In genomic region chr17:50920891-50921595, GRCh38 we compare ENCODE assay signal across 9 cellular contexts. TPM values are rescaled to one million over a fixed set of nuclear protein-coding genes. Genes with fewer than 3 reads are reported as not detected.
DNase-seq lines count a peak whose midpoint lies in the region; ATAC-seq and TF ChIP-seq lines count a peak whose summit lies in the region.
"Had no signal": no experiment of that assay in that cellular context is flagged by ENCODE, and none has a peak within 500 bp of the region (broad histone marks: within the 10 kb centered on the region; RNA-seq: fewer than 3 reads in every experiment).

No MANE protein-coding gene starts in this region.

- no peak overlapping the region for H2AFZ ChIP-seq in Karpas-422 (ENCODE audit: low read length)

- no peaks in the 10 kb centered on the region for H3K36me3 Mint-ChIP-seq in activated naive CD4-positive, alpha-beta T cell treated with anti-CD3 and anti-CD28 coated beads, Interleukin-2, amount 50 U/mL, for 24 hours
- no peaks in the 10 kb centered on the region for H3K36me3 Mint-ChIP-seq in activated naive CD4-positive, alpha-beta T cell treated with anti-CD3 and anti-CD28 coated beads for 36 hours (ENCODE audit: low read depth)
- H3K36me3 Mint-ChIP-seq in WTC11, result no peaks in the 10 kb centered on the region

- intact Hi-C loops in activated naive CD4-positive, alpha-beta T cell treated with anti-CD3 and anti-CD28 coated beads for 36 hours (cut with micrococcal nuclease), result no loop called here

- CTCF ChIA-PET in activated naive CD4-positive, alpha-beta T cell treated with anti-CD3 and anti-CD28 coated beads for 36 hours (lab: Charles Lee), result interaction anchor here (1.3 kb wide), 1 partner anchor 9 kb away, joined by 3 read pairs; no protein-coding TSS in a partner anchor
- CTCF ChIA-PET in WTC11 (lab: Charles Lee), result interaction anchor here (0.6 kb wide), 1 partner anchor 69 kb away, joined by 3 read pairs; no protein-coding TSS in a partner anchor

- no peak for TF ChIP-seq CTCF in WTC11 (IDR thresholded peaks at IDR 0.05)

- no peak overlapping the region for H3K9ac ChIP-seq in Karpas-422 (ENCODE audit: low read length)

- H3K27me3 ChIP-seq in Karpas-422 (ENCODE audit: low read length), result no peaks in the 10 kb centered on the region

- H3K27me3 Mint-ChIP-seq in activated naive CD4-positive, alpha-beta T cell treated with anti-CD3 and anti-CD28 coated beads, Interleukin-2, amount 50 U/mL, for 24 hours, result no peaks in the 10 kb centered on the region
- no peaks in the 10 kb centered on the region for H3K27me3 Mint-ChIP-seq in activated naive CD4-positive, alpha-beta T cell treated with anti-CD3 and anti-CD28 coated beads for 36 hours (ENCODE audit: low read depth)
- no peaks in the 10 kb centered on the region; the same call in 1 of the 2 replicates for H3K27me3 Mint-ChIP-seq in WTC11 (ENCODE audit: low read depth)

- H3K9me2 ChIP-seq in Karpas-422 (replicated peaks; ENCODE audit: insufficient read depth, low read length), result no peaks in the 10 kb centered on the region

- H3K9me3 ChIP-seq in Karpas-422 (ENCODE audit: low read length), result no peaks in the 10 kb centered on the region

- no peaks in the 10 kb centered on the region for H3K79me2 ChIP-seq in Karpas-422 (ENCODE audit: low read length)

- peaks cover 9% of the 10 kb centered on the region for H3K4me1 ChIP-seq in Karpas-422 (ENCODE audit: low read length)

- peak overlapping the region; percentile 1 for H3K27ac ChIP-seq in substantia nigra (ENCODE audit: low read depth, low read length, poor library complexity, severe bottlenecking)
- no peak overlapping the region for H3K27ac ChIP-seq in Karpas-422 (ENCODE audit: low read length)

- H3K4me2 ChIP-seq in Karpas-422 (ENCODE audit: low read depth, low read length, poor library complexity, severe bottlenecking), result no peak overlapping the region

- no peak overlapping the region for H3K4me3 ChIP-seq in Karpas-422 (ENCODE audit: low read length)

- no peak for DNase-seq in activated naive CD4-positive, alpha-beta T cell treated with anti-CD3 and anti-CD28 coated beads for 36 hours
- DNase-seq in WTC11 (ENCODE audit: low spot score), result no peak
- peak; percentile 63 for DNase-seq in islet precursor cell
- DNase-seq in substantia nigra (lab: John Stamatoyannopoulos, UW), result peak in 14 of 49 donors; percentile 11 to 47 (median 24)
- DNase-seq in HUDEP-2 (lab: John Stamatoyannopoulos, UW; ENCODE audit: unreplicated experiment in 76 of 76), result no peak
- DNase-seq in Karpas-422, result no peak
- no peak for DNase-seq in NCI-H1436 treated with DMSO at 0.1 percent for 48 hours (lab: John Stamatoyannopoulos, UW)
- DNase-seq: hippocampal formation had no signal

- POLR2A ChIA-PET in WTC11 (lab: Charles Lee), result interaction anchor here (0.8 kb wide), 1 partner anchor 55 kb away, joined by 3 read pairs; the partner anchor contains the start of gene TOB1

- no peaks in the 10 kb centered on the region for H3K9me3 Mint-ChIP-seq in activated naive CD4-positive, alpha-beta T cell treated with anti-CD3 and anti-CD28 coated beads, Interleukin-2, amount 50 U/mL, for 24 hours
- no peaks in the 10 kb centered on the region for H3K9me3 Mint-ChIP-seq in activated naive CD4-positive, alpha-beta T cell treated with anti-CD3 and anti-CD28 coated beads for 36 hours
- H3K9me3 Mint-ChIP-seq in WTC11, result no peaks in the 10 kb centered on the region

- no peaks in the 10 kb centered on the region for H3K36me3 ChIP-seq in Karpas-422 (ENCODE audit: insufficient read depth, low read length)

- H3K27ac Mint-ChIP-seq in activated naive CD4-positive, alpha-beta T cell treated with anti-CD3 and anti-CD28 coated beads, Interleukin-2, amount 50 U/mL, for 24 hours, result peak overlapping the region; percentile 83
- H3K27ac Mint-ChIP-seq in activated naive CD4-positive, alpha-beta T cell treated with anti-CD3 and anti-CD28 coated beads for 36 hours, result no peak overlapping the region
- H3K27ac Mint-ChIP-seq in WTC11, result 0 out of 2 replicates have a peak overlapping the region, but pooled peaks have one; percentile 58

- peaks cover 49% of the 10 kb centered on the region for H3K4me1 Mint-ChIP-seq in activated naive CD4-positive, alpha-beta T cell treated with anti-CD3 and anti-CD28 coated beads, Interleukin-2, amount 50 U/mL, for 24 hours
- H3K4me1 Mint-ChIP-seq in activated naive CD4-positive, alpha-beta T cell treated with anti-CD3 and anti-CD28 coated beads for 36 hours (ENCODE audit: low read depth), result peaks cover 43% of the 10 kb centered on the region
- peaks cover 63% of the 10 kb centered on the region for H3K4me1 Mint-ChIP-seq in WTC11

- peak; percentile 6; the same call in 1 of the 2 replicates for ATAC-seq in WTC11

- H4K20me1 ChIP-seq in Karpas-422 (ENCODE audit: insufficient read depth, low read depth, low read length), result no peaks in the 10 kb centered on the region; the same call in 1 of the 2 replicates

- H3K4me3 Mint-ChIP-seq in activated naive CD4-positive, alpha-beta T cell treated with anti-CD3 and anti-CD28 coated beads, Interleukin-2, amount 50 U/mL, for 24 hours, result no peak overlapping the region
- H3K4me3 Mint-ChIP-seq in activated naive CD4-positive, alpha-beta T cell treated with anti-CD3 and anti-CD28 coated beads for 36 hours, result no peak overlapping the region
- H3K4me3 Mint-ChIP-seq in WTC11, result no peak overlapping the region

TF ChIP-seq in WTC11, 78 proteins besides CTCF, POLR2A, EP300 and RAD21:
- TF ChIP-seq IRF1 (CRISPR knock-in tag; IDR thresholded peaks at IDR 0.05) (no peak), E2F5 (CRISPR knock-in tag; IDR thresholded peaks at IDR 0.05) (no peak), ELF4 (CRISPR knock-in tag; IDR thresholded peaks at IDR 0.05; ENCODE audit: low read depth) (no peak), ZNF532 (CRISPR knock-in tag; IDR thresholded peaks at IDR 0.05; ENCODE audit: borderline replicate concordance) (no peak), ZNF671 (CRISPR knock-in tag; IDR thresholded peaks at IDR 0.05) (no peak), ZNF512 (CRISPR knock-in tag; IDR thresholded peaks at IDR 0.05; ENCODE audit: borderline replicate concordance) (no peak), FOXP1 (CRISPR knock-in tag; IDR thresholded peaks at IDR 0.05; ENCODE audit: borderline replicate concordance) (no peak)

RNA-seq across cellular contexts. Expression of gene TOB1, which starts 54.9 kb away (rescaled TPM):
- 10 to 100 TPM; 40.7 to 44.7 TPM for total RNA-seq in activated naive CD4-positive, alpha-beta T cell treated with anti-CD3 and anti-CD28 coated beads for 36 hours
- 33.5 to 37.9 TPM (median 36.0 TPM) in 3 replicates for total RNA-seq in WTC11 (2021)
- total RNA-seq in Karpas-422 (2014; rRNA removed; shearing (Covaris generic); ENCODE audit: low replicate concordance), result 8.2 and 25.9 TPM in 2 replicates
